Comparison of ENCODE assay signal across 8 cellular contexts in the genomic region with DNA sequence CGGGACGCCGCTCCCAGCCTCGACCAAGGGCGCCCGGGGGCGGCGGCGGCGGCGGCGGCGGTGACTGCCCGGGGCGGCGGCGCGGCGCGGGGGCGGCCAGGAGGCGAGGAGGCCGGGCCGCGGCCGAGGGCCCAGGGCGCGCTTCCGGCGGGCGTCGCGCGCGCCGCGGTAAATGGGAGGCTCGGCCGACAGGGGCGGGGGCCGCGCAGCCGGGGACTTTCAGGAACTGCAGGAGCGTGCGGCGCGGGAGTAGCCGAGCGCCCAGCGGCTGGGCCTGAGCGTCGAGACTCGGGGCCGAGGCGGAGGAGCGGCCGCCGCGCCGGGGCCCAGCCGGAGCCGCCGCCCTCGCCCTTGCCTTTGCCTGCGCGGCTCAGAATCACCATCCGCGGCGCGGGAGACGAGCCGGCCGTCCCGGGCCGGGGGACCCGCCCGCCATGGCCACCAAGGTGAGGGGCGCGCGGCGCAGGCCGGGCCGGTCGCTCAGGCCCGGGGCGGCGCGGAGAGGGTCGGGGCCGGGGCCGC. TPM values are rescaled to one million over a fixed set of nuclear protein-coding genes. Genes with fewer than 3 reads are reported as not detected.
DNase-seq lines count a peak whose midpoint lies in the region; ATAC-seq and TF ChIP-seq lines count a peak whose summit lies in the region.

A gene (plus strand): TSS at position 246 of the 522 bp plus-strand sequence. CDS start 189 bp downstream, at position 435.

- ATAC-seq in HG03159 (IDR thresholded peaks at IDR 0.05; ENCODE audit: unreplicated experiment) (peak; percentile 63), mucosa of descending colon (peak; percentile 89)
- ATAC-seq in stimulated activated memory B cell treated with anti-CD40 and anti-IgM and Interleukin-4, amounts not matched to agents 10 μg/mL and 1 μg/mL and 100 μg/mL, for 72 hours, result peak; percentile 85

- H3K4me1 Mint-ChIP-seq in stimulated activated memory B cell treated with anti-CD40 and anti-IgM and Interleukin-4, amounts not matched to agents 10 μg/mL and 1 μg/mL and 100 μg/mL, for 72 hours, result peaks cover 41% of the 10 kb centered on the region

- H3K9ac ChIP-seq in NT2/D1 (ENCODE audit: insufficient read length, low read depth), result peak within 1 kb of the TSS; percentile 89

- H3K4me3 Mint-ChIP-seq in stimulated activated memory B cell treated with anti-CD40 and anti-IgM and Interleukin-4, amounts not matched to agents 10 μg/mL and 1 μg/mL and 100 μg/mL, for 72 hours, result peak within 1 kb of the TSS; percentile 92

- H3K36me3 ChIP-seq in NT2/D1 (ENCODE audit: insufficient read depth, insufficient read length, low read length), result no peaks in the 10 kb centered on the region
- no peaks in the 10 kb centered on the region for H3K36me3 ChIP-seq in mucosa of descending colon (ENCODE audit: low read depth)

- H3K9me3 ChIP-seq in NT2/D1 (ENCODE audit: insufficient read depth, low read length) (no peaks in the 10 kb centered on the region), mucosa of descending colon (no peaks in the 10 kb centered on the region)

- no peaks in the 10 kb centered on the region for H3K9me3 Mint-ChIP-seq in stimulated activated memory B cell treated with anti-CD40 and anti-IgM and Interleukin-4, amounts not matched to agents 10 μg/mL and 1 μg/mL and 100 μg/mL, for 72 hours

- peaks cover 10% of the 10 kb centered on the region for H3K36me3 Mint-ChIP-seq in stimulated activated memory B cell treated with anti-CD40 and anti-IgM and Interleukin-4, amounts not matched to agents 10 μg/mL and 1 μg/mL and 100 μg/mL, for 72 hours

- peak; percentile 52 for TF ChIP-seq POLR2A in GM18951 (IDR thresholded peaks at IDR 0.05; ENCODE audit: extremely low read depth, insufficient read depth, insufficient read length)

- no peak for TF ChIP-seq CTCF in epithelial cell of proximal tubule (conservative IDR thresholded peaks at IDR 0.05; ENCODE audit: low read depth, low read length)
- TF ChIP-seq CTCF in mucosa of descending colon (IDR thresholded peaks at IDR 0.05), result no peak

- H3K27me3 ChIP-seq in NT2/D1 (ENCODE audit: insufficient read depth, insufficient read length), result peaks cover 6% of the 10 kb centered on the region

- H3K4me3 ChIP-seq in NT2/D1 (ENCODE audit: insufficient read length, low read depth) (peak within 1 kb of the TSS; percentile 69), epithelial cell of proximal tubule (ENCODE audit: low read depth, low read length) (peak within 1 kb of the TSS; percentile 64), mucosa of descending colon (peak within 1 kb of the TSS; percentile 90)

- intact Hi-C loops in mucosa of descending colon (cut with DNase I, micrococcal nuclease), result no loop called here

- in situ Hi-C loops in GM18951 (cut with MboI; ENCODE audit: low sequenced_read_pairs, unreplicated experiment), result no loop called here

- H3K27me3 Mint-ChIP-seq in stimulated activated memory B cell treated with anti-CD40 and anti-IgM and Interleukin-4, amounts not matched to agents 10 μg/mL and 1 μg/mL and 100 μg/mL, for 72 hours, result no peaks in the 10 kb centered on the region

- H3K27ac Mint-ChIP-seq in stimulated activated memory B cell treated with anti-CD40 and anti-IgM and Interleukin-4, amounts not matched to agents 10 μg/mL and 1 μg/mL and 100 μg/mL, for 72 hours, result peak within 1 kb of the TSS; percentile 98

- peak; percentile 76 for DNase-seq in Ammon's horn (ENCODE audit: low spot score)
- DNase-seq in NT2/D1 (ENCODE audit: low read depth, low spot score), result peak; percentile 32
- DNase-seq in activated T-cell treated with anti-CD3 and anti-CD28 coated beads for 48 hours (ENCODE audit: low read depth), result peak; percentile 74
- DNase-seq in epithelial cell of proximal tubule (ENCODE audit: low read depth), result no peak
- peak; percentile 79 to 88 (median 87) for DNase-seq in mucosa of descending colon

- no peaks in the 10 kb centered on the region for H3K4me1 ChIP-seq in NT2/D1 (ENCODE audit: insufficient read depth, insufficient read length)
- peaks cover 14% of the 10 kb centered on the region for H3K4me1 ChIP-seq in mucosa of descending colon (ENCODE audit: low read depth)

RNA-seq across cellular contexts. Expression of the gene that starts here (rescaled TPM):
- total RNA-seq in epithelial cell of proximal tubule (42.6 and 51.3 TPM in 2 replicates), mucosa of descending colon (10 to 100 TPM; 55.0 to 69.6 (median 68.0) TPM)
